In the genomic region with DNA sequence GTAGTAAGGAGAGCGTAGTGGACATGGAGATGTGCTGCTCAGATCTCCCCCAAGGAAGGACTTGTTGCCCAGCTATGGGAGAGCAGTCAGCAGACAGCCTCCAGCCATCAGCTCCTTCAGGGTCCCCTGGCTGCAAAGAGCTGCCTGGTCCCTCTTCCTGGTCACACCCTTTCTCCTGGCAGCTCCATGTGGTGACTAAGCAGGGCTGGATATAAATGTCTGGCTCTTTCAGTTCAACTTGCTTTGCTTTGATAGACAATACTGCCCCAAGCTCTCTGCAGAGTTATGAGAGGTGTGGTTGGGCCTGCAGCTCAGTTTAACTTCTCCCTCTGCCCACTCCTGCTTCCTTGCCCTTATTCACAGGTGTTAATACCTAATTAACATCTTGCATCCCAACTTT, we compare ENCODE assay signal across 11 cellular contexts.
DNase-seq lines count a peak whose midpoint lies in the region; ATAC-seq, FAIRE-seq and TF ChIP-seq lines count a peak whose summit lies in the region.
"Had no signal": no experiment of that assay in that cellular context is flagged by ENCODE, and none has a peak within 500 bp of the region (broad histone marks: within the 10 kb centered on the region; RNA-seq: fewer than 3 reads in every experiment).

No MANE protein-coding gene starts in this region.

- FAIRE-seq in GM19239 (lab: Jason Lieb, UNC) = no peak

- no peak for ATAC-seq in GM18519 (IDR thresholded peaks at IDR 0.05; ENCODE audit: low FRiP score, unreplicated experiment)
- no peak for ATAC-seq in HG02840 (IDR thresholded peaks at IDR 0.05; ENCODE audit: low FRiP score, unreplicated experiment)

- TF ChIP-seq CTCF in colonic mucosa (IDR thresholded peaks at IDR 0.05) = no peak

- no peaks in the 10 kb centered on the region for H3K27me3 ChIP-seq in colonic mucosa
- H3K27me3 ChIP-seq: SJCRH30 had no signal

- intact Hi-C loops in colonic mucosa (cut with DNase I) = loop anchor here (5.0 kb wide), 1 partner anchor 78 kb away; a partner anchor contains a TSS

- H3K27ac ChIP-seq in colonic mucosa (peak overlapping the region; percentile 64), mesodermal cell (ENCODE audit: low read depth, low read length, severe bottlenecking) (peak overlapping the region; percentile 6)
- H3K27ac ChIP-seq: SJCRH30 had no signal

- H3K4me3 ChIP-seq in colonic mucosa (no peak overlapping the region), mesodermal cell (ENCODE audit: extremely low read depth, insufficient read depth, low read length, poor library complexity, severe bottlenecking) (no peak overlapping the region)
- H3K4me3 ChIP-seq: SJCRH30 had no signal

- peak overlapping the region in 1 of 2 donors; percentile 57 for H3K9ac ChIP-seq in colonic mucosa (ENCODE audit: low read depth in 2 of 2, low read length in 2 of 2)

- DNase-seq in AG08396 (ENCODE audit: low spot score) (peak; percentile 65), LHCN-M2 (ENCODE audit: low read depth) (peak; percentile 71), colonic mucosa (peak; percentile 79), GM19239 (ENCODE audit: insufficient read length, low spot score) (no peak), NCI-H187 (lab: John Stamatoyannopoulos, UW) (no peak)
- DNase-seq: effector CD8-positive, alpha-beta T cell; GDM1 had no signal

- WGBS in mesodermal cell (ENCODE audit: insufficient coverage in 2 of 2), 2 experiments = 100% methylated on average over 1 of the region's 1 CpG; no CpG with 5 or more reads in 1 of the 2 experiments

- H3K36me3 ChIP-seq in colonic mucosa = no peaks in the 10 kb centered on the region
- no peaks in the 10 kb centered on the region for H3K36me3 ChIP-seq in mesodermal cell (ENCODE audit: control insufficient read depth, insufficient read depth, low read length)
- H3K36me3 ChIP-seq: SJCRH30 had no signal

- H3K4me1 ChIP-seq in colonic mucosa = peaks cover 14% of the 10 kb centered on the region
- H3K4me1 ChIP-seq in mesodermal cell (ENCODE audit: control insufficient read depth, insufficient read depth, low read length, poor library complexity, severe bottlenecking) = peaks cover 30% of the 10 kb centered on the region

- H3K9me3 ChIP-seq in colonic mucosa = no peaks in the 10 kb centered on the region
- H3K9me3 ChIP-seq in mesodermal cell (ENCODE audit: control insufficient read depth, low read length) = no peaks in the 10 kb centered on the region
- H3K9me3 ChIP-seq: SJCRH30 had no signal

Comparison
In these comparisons a context has a peak if more than half of its experiments do, and no peak if none do; other contexts are left out.
1. DNase-seq: peak in AG08396 (single experiment), LHCN-M2 (single experiment) and colonic mucosa (single experiment); none in GM19239 (single experiment) and NCI-H187 (0 of 2).